1 cellular context compared by ENCODE assay signal in the genomic region with DNA sequence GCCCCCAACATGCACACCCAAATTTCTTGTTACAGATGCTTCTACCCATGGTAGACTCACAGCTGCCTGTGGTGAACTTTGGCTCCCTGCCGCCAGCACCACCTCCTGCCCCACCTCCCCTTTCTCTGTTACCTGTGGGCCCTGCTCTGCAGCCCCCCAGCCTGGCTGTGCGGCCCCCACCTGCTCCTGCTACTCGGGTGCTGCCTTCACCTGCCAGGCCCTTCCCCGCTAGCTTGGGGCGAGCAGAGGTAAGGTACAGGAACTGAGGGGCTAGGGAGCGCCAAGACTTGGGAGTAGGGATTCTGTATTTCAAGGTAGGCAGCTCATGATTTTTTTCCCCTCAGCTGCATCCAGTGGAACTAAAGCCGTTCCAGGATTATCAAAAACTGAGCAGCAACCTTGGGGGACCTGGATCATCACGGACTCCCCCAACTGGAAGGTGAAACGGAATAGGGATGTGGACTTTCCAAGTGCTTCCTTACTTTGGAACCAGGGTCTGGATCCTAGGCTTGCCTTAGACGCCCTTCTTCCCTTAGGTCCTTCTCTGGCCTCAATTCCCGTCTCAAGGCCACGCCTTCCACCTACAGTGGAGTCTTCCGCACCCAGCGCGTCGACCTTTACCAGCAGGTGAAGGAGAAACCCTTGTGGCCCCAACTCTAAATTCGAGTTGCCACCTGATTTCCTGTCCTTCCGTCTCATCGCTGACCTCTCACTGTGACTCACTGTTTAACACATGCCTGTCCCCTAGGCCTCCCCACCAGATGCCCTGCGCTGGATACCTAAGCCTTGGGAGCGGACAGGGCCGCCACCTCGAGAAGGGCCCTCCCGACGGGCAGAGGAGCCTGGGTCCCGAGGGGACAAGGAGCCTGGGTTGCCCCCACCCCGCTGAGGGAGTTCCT.
TF ChIP-seq lines count a peak whose summit lies in the region.

No MANE protein-coding gene starts in this region.

TF ChIP-seq in GM12878, 131 proteins besides CTCF, POLR2A, EP300 and RAD21:
- TF ChIP-seq ZNF24 (IDR thresholded peaks at IDR 0.05) (no peak), ZNF384 (IDR thresholded peaks at IDR 0.05; ENCODE audit: borderline replicate concordance, low read depth, low read length) (no peak), ASH2L (IDR thresholded peaks at IDR 0.05; ENCODE audit: borderline replicate concordance, low read depth) (no peak), SMAD5 (IDR thresholded peaks at IDR 0.05; ENCODE audit: low read depth) (peak; percentile 7; the same call in 1 of the 2 replicates)
- TF ChIP-seq, protein P1, sequence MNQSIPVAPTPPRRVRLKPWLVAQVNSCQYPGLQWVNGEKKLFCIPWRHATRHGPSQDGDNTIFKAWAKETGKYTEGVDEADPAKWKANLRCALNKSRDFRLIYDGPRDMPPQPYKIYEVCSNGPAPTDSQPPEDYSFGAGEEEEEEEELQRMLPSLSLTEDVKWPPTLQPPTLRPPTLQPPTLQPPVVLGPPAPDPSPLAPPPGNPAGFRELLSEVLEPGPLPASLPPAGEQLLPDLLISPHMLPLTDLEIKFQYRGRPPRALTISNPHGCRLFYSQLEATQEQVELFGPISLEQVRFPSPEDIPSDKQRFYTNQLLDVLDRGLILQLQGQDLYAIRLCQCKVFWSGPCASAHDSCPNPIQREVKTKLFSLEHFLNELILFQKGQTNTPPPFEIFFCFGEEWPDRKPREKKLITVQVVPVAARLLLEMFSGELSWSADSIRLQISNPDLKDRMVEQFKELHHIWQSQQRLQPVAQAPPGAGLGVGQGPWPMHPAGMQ (IDR thresholded peaks at IDR 0.05; ENCODE audit: borderline replicate concordance) = no peak
